ENCODE assay signal across 1 cellular context in genomic region chr12:2180737-2181082, GRCh38.
TF ChIP-seq lines count a peak whose summit lies in the region.

No MANE protein-coding gene starts in this region.

TF ChIP-seq in GM23338, 12 proteins besides CTCF, POLR2A, EP300 and RAD21 (continued from another document):
- no peak for TF ChIP-seq ZNF462 (CRISPR knock-in tag; IDR thresholded peaks at IDR 0.05)
- no peak for TF ChIP-seq POLR2AphosphoS5 (IDR thresholded peaks at IDR 0.05; ENCODE audit: low read depth)
- TF ChIP-seq EZH2 (IDR thresholded peaks at IDR 0.05; ENCODE audit: low read depth, unreplicated experiment): no peak
- TF ChIP-seq ZNF331 (CRISPR knock-in tag; IDR thresholded peaks at IDR 0.05; ENCODE audit: low read depth): no peak
- no peak for TF ChIP-seq ZNF114 (CRISPR knock-in tag; IDR thresholded peaks at IDR 0.05)
- no peak for TF ChIP-seq NANOG (IDR thresholded peaks at IDR 0.05; ENCODE audit: borderline replicate concordance)
- no peak for TF ChIP-seq JUNB (IDR thresholded peaks at IDR 0.05; ENCODE audit: unreplicated experiment)
- no peak for TF ChIP-seq REST (IDR thresholded peaks at IDR 0.05; ENCODE audit: unreplicated experiment)
